In genomic region chr7:106592282-106593027, GRCh38 we compare ENCODE assay signal across 2 cellular contexts.
A peak's percentile ranks its signal among the peaks of the same experiment; 100 is the strongest.
TF ChIP-seq lines count a peak whose summit lies in the region.

No MANE protein-coding gene starts in this region.

TF ChIP-seq in HEK293, 187 proteins besides CTCF, POLR2A, EP300 and RAD21 (continued from another document):
- no peak for TF ChIP-seq PRDM10 (tag by site-specific recombination; IDR thresholded peaks at IDR 0.05)

TF ChIP-seq in K562, 482 proteins besides CTCF, POLR2A, EP300 and RAD21 (continued from another document):
- TF ChIP-seq CEBPZ (IDR thresholded peaks at IDR 0.05; ENCODE audit: borderline replicate concordance, low read depth, low read length) (no peak), HDAC8 (tag; IDR thresholded peaks at IDR 0.05) (no peak), STAT5B (CRISPR knock-in tag; IDR thresholded peaks at IDR 0.05) (no peak), PKNOX1 (IDR thresholded peaks at IDR 0.05) (peak; percentile 40; the same call in 1 of the 2 replicates), MEIS2 (IDR thresholded peaks at IDR 0.05; ENCODE audit: partially characterized antibody) (peak; percentile 79), ZNF174 (CRISPR knock-in tag; IDR thresholded peaks at IDR 0.05) (no peak), SETDB1 (IDR thresholded peaks at IDR 0.05; ENCODE audit: low read length) (no peak), DPF2 (IDR thresholded peaks at IDR 0.05) (0 out of 2 replicates have a peak, but pooled peaks have one; percentile 28), ZFPM2 (CRISPR knock-in tag; IDR thresholded peaks at IDR 0.05) (0 out of 2 replicates have a peak, but pooled peaks have one; percentile 35)
TF ChIP-seq in K562: peak in this region for 8.
